22 cellular contexts compared by ENCODE assay signal in genomic region chr12:53105256-53105655, GRCh38. TPM values are rescaled to one million over a fixed set of nuclear protein-coding genes. Genes with fewer than 3 reads are reported as not detected.
DNase-seq lines count a peak whose midpoint lies in the region; ATAC-seq and TF ChIP-seq lines count a peak whose summit lies in the region.
"Had no signal": no experiment of that assay in that cellular context is flagged by ENCODE, and none has a peak within 500 bp of the region (broad histone marks: within the 10 kb centered on the region; RNA-seq: fewer than 3 reads in every experiment).

No MANE protein-coding gene starts in this region.

- H3K4me3 ChIP-seq in SU-DHL-6 (ENCODE audit: insufficient read depth, low read length, poor library complexity, severe bottlenecking) (no peak overlapping the region), liver (ENCODE audit: low read depth in 1 of 3, low read length in 3 of 3) (no peak overlapping the region), esophagus muscularis mucosa (no peak overlapping the region)
- H3K4me3 ChIP-seq: HAP-1, Peyer's patch had no signal

- H3K9ac ChIP-seq in SU-DHL-6 (ENCODE audit: low read length) (no peak overlapping the region), liver (ENCODE audit: low read depth in 1 of 2, low read length in 2 of 2) (no peak overlapping the region)

- no peaks in the 10 kb centered on the region for H3K9me3 ChIP-seq in SU-DHL-6 (ENCODE audit: insufficient read depth, low read length)
- no peaks in the 10 kb centered on the region for H3K9me3 ChIP-seq in liver (ENCODE audit: control insufficient read depth in 4 of 4, low read length in 3 of 4)
- H3K9me3 ChIP-seq in esophagus muscularis mucosa, result no peaks in the 10 kb centered on the region
- H3K9me3 ChIP-seq: Peyer's patch had no signal

- no peaks in the 10 kb centered on the region for H3K79me2 ChIP-seq in SU-DHL-6 (ENCODE audit: insufficient read depth, low read length)

- intact Hi-C loops in activated CD8-positive, alpha-beta T cell treated with anti-CD3 and anti-CD28 coated beads for 36 hours (cut with micrococcal nuclease), result no loop called here
- intact Hi-C loops in sciatic nerve (cut with DNase I), result no loop called here
- intact Hi-C loops in esophagus muscularis mucosa (cut with DNase I), result no loop called here

- H3K27me3 ChIP-seq in SU-DHL-6 (ENCODE audit: low read length) (no peaks in the 10 kb centered on the region), liver (ENCODE audit: control insufficient read depth in 4 of 4, insufficient read depth in 4 of 4, low read length in 3 of 4) (no peaks in the 10 kb centered on the region), esophagus muscularis mucosa (no peaks in the 10 kb centered on the region)
- H3K27me3 ChIP-seq: Peyer's patch had no signal

- no peaks in the 10 kb centered on the region for H4K20me1 ChIP-seq in SU-DHL-6 (ENCODE audit: low read depth, low read length)

- H3K9me3 Mint-ChIP-seq in activated CD8-positive, alpha-beta T cell treated with anti-CD3 and anti-CD28 coated beads, Interleukin-2, amount 10 ng/mL, durations not matched to agents 7 days and 5 days (ENCODE audit: insufficient read depth), result no peaks in the 10 kb centered on the region
- no peaks in the 10 kb centered on the region for H3K9me3 Mint-ChIP-seq in activated CD8-positive, alpha-beta T cell treated with anti-CD3 and anti-CD28 coated beads for 36 hours
- H3K9me3 Mint-ChIP-seq: CD4-positive, CD25-positive, alpha-beta regulatory T cell had no signal

- H3K4me1 ChIP-seq in liver (ENCODE audit: control insufficient read depth in 4 of 4, insufficient read depth in 4 of 4, low read length in 3 of 4) (peaks cover 16 to 44% (median 26%) of the 10 kb centered on the region in 4 donors), esophagus muscularis mucosa (peaks cover 5 to 34% (median 24%) of the 10 kb centered on the region in 4 donors)
- H3K4me1 ChIP-seq: HAP-1 had no signal

- H3K27ac ChIP-seq in SU-DHL-6 (ENCODE audit: low read depth, low read length) (peak overlapping the region; percentile 87; the same call in 1 of the 2 replicates), liver (ENCODE audit: low read depth in 1 of 2, low read length in 2 of 2) (no peak overlapping the region), esophagus muscularis mucosa (replicated peaks in 1 of 4) (no peak overlapping the region)

- peaks cover 60% of the 10 kb centered on the region for H3K4me1 Mint-ChIP-seq in activated CD8-positive, alpha-beta T cell treated with anti-CD3 and anti-CD28 coated beads, Interleukin-2, amount 10 ng/mL, durations not matched to agents 7 days and 5 days (ENCODE audit: low read depth)
- peaks cover 34% of the 10 kb centered on the region for H3K4me1 Mint-ChIP-seq in activated CD8-positive, alpha-beta T cell treated with anti-CD3 and anti-CD28 coated beads for 36 hours (ENCODE audit: low read depth)

- TF ChIP-seq POLR2A in esophagus muscularis mucosa (IDR thresholded peaks at IDR 0.05; ENCODE audit: low read depth), result no peak

- POLR2A ChIA-PET in activated CD8-positive, alpha-beta T cell treated with anti-CD3 and anti-CD28 coated beads, Interleukin-2, amount 10 ng/mL, durations not matched to agents 7 days and 5 days (lab: Charles Lee), result no interaction called here
- POLR2A ChIA-PET in activated CD8-positive, alpha-beta T cell treated with anti-CD3 and anti-CD28 coated beads for 36 hours (lab: Charles Lee), result no interaction called here

- H3K9me2 ChIP-seq in SU-DHL-6 (replicated peaks; ENCODE audit: insufficient read depth, low read length), result no peaks in the 10 kb centered on the region

- CTCF ChIA-PET in activated CD8-positive, alpha-beta T cell treated with anti-CD3 and anti-CD28 coated beads, Interleukin-2, amount 10 ng/mL, durations not matched to agents 7 days and 5 days (lab: Charles Lee), result interaction anchor here (1.1 kb wide), 1 partner anchor 67 kb away, joined by 3 read pairs; no protein-coding TSS in a partner anchor
- CTCF ChIA-PET in activated CD8-positive, alpha-beta T cell treated with anti-CD3 and anti-CD28 coated beads for 36 hours (lab: Charles Lee), result interaction anchor here (1.1 to 31.8 kb wide), 2 partner anchors 37 to 54 kb away, joined by 4 to 553 read pairs; no protein-coding TSS in a partner anchor

- ATAC-seq in activated CD8-positive, alpha-beta T cell treated with anti-CD3 and anti-CD28 coated beads, Interleukin-2, amount 10 ng/mL, durations not matched to agents 7 days and 5 days, result no peak
- ATAC-seq in activated CD8-positive, alpha-beta T cell treated with anti-CD3 and anti-CD28 coated beads for 36 hours, result no peak
- ATAC-seq in sciatic nerve, result no peak

- H3K27ac Mint-ChIP-seq in activated CD8-positive, alpha-beta T cell treated with anti-CD3 and anti-CD28 coated beads, Interleukin-2, amount 10 ng/mL, durations not matched to agents 7 days and 5 days, result peak overlapping the region; percentile 77
- no peak overlapping the region for H3K27ac Mint-ChIP-seq in activated CD8-positive, alpha-beta T cell treated with anti-CD3 and anti-CD28 coated beads for 36 hours
- H3K27ac Mint-ChIP-seq: B cell had no signal

- no peaks in the 10 kb centered on the region for H3K27me3 Mint-ChIP-seq in activated CD8-positive, alpha-beta T cell treated with anti-CD3 and anti-CD28 coated beads, Interleukin-2, amount 10 ng/mL, durations not matched to agents 7 days and 5 days (ENCODE audit: low read depth)
- no peaks in the 10 kb centered on the region for H3K27me3 Mint-ChIP-seq in activated CD8-positive, alpha-beta T cell treated with anti-CD3 and anti-CD28 coated beads for 36 hours

- H2AFZ ChIP-seq in SU-DHL-6 (ENCODE audit: low read depth, low read length, severe bottlenecking), result no peak overlapping the region

- H3F3A ChIP-seq in SU-DHL-6 (ENCODE audit: insufficient read depth), result peaks cover 13% of the 10 kb centered on the region

- no peak overlapping the region for H3K4me3 Mint-ChIP-seq in activated CD8-positive, alpha-beta T cell treated with anti-CD3 and anti-CD28 coated beads, Interleukin-2, amount 10 ng/mL, durations not matched to agents 7 days and 5 days
- H3K4me3 Mint-ChIP-seq in activated CD8-positive, alpha-beta T cell treated with anti-CD3 and anti-CD28 coated beads for 36 hours, result no peak overlapping the region
- H3K4me3 Mint-ChIP-seq: B cell; CD4-positive, CD25-positive, alpha-beta regulatory T cell had no signal

- 0 out of 2 replicates have a peak, but pooled peaks cover 5% of the 10 kb centered on the region for H3K36me3 ChIP-seq in SU-DHL-6 (ENCODE audit: low read length)
- no peaks in the 10 kb centered on the region for H3K36me3 ChIP-seq in liver (ENCODE audit: control insufficient read depth in 4 of 4, insufficient read depth in 3 of 4, low read depth in 1 of 4, low read length in 3 of 4)
- peaks cover 8 to 24% (median 19%) of the 10 kb centered on the region in 4 donors for H3K36me3 ChIP-seq in esophagus muscularis mucosa
- H3K36me3 ChIP-seq: HAP-1, Peyer's patch had no signal

- WGBS in liver, result 69% methylated on average over 8 of the region's 8 CpGs
- 97% methylated on average over 8 of the region's 8 CpGs for WGBS in esophagus muscularis mucosa

- H3K4me2 ChIP-seq in SU-DHL-6 (ENCODE audit: low read depth, low read length, poor library complexity, severe bottlenecking), result no peak overlapping the region

- no peak for TF ChIP-seq CTCF in activated CD8-positive, alpha-beta T cell treated with anti-CD3 and anti-CD28 coated beads for 36 hours (IDR thresholded peaks at IDR 0.05)
- TF ChIP-seq CTCF in SU-DHL-6 (IDR thresholded peaks at IDR 0.05; ENCODE audit: insufficient read depth, low read length, poor library complexity, severe bottlenecking) (no peak), liver (IDR thresholded peaks at IDR 0.05; ENCODE audit: low read depth, low read length, missing input control) (no peak), esophagus muscularis mucosa (IDR thresholded peaks at IDR 0.05) (no peak)

- DNase-seq in activated CD8-positive, alpha-beta T cell treated with anti-CD3 and anti-CD28 coated beads, Interleukin-2, amount 10 ng/mL, durations not matched to agents 7 days and 5 days, result no peak
- no peak for DNase-seq in activated CD8-positive, alpha-beta T cell treated with anti-CD3 and anti-CD28 coated beads for 36 hours
- DNase-seq in sciatic nerve (ENCODE audit: low spot score) (peak; percentile 49), GM19238 (ENCODE audit: insufficient read length, low spot score) (no peak), putamen (ENCODE audit: low spot score) (no peak), esophagus muscularis mucosa (ENCODE audit: extremely low spot score) (no peak)
- DNase-seq: 8988T; Caco-2; CD4-positive, CD25-positive, alpha-beta regulatory T cell; KBM-7; MV-4-11; NCI-H1694 treated with DMSO at 0.1 percent for 48 hours; NCI-H2107; NCI-H510A; NCI-H748 treated with DMSO at 0.1 percent for 48 hours; NK-92 treated with Interleukin-12 subunit alpha and Interleukin-12 subunit beta, amount 100 ng/mL, for 24 hours; Peyer's patch had no signal

- TF ChIP-seq RAD21 in liver (IDR thresholded peaks at IDR 0.05), result no peak

- peaks cover 17% of the 10 kb centered on the region for H3K36me3 Mint-ChIP-seq in activated CD8-positive, alpha-beta T cell treated with anti-CD3 and anti-CD28 coated beads, Interleukin-2, amount 10 ng/mL, durations not matched to agents 7 days and 5 days (ENCODE audit: low read depth)
- H3K36me3 Mint-ChIP-seq in activated CD8-positive, alpha-beta T cell treated with anti-CD3 and anti-CD28 coated beads for 36 hours (ENCODE audit: low read depth), result no peaks in the 10 kb centered on the region
- H3K36me3 Mint-ChIP-seq: CD4-positive, CD25-positive, alpha-beta regulatory T cell had no signal

- TF ChIP-seq EP300 in esophagus muscularis mucosa (IDR thresholded peaks at IDR 0.05), result no peak

RNA-seq across cellular contexts. Expression of gene SOAT2, which starts 2.0 kb away (rescaled TPM):
- 10 to 100 TPM; 10.8 to 13.3 TPM for total RNA-seq in activated CD8-positive, alpha-beta T cell treated with anti-CD3 and anti-CD28 coated beads, Interleukin-2, amount 10 ng/mL, durations not matched to agents 7 days and 5 days
- total RNA-seq in activated CD8-positive, alpha-beta T cell treated with anti-CD3 and anti-CD28 coated beads for 36 hours, result 1 to 10 TPM; 5.3 to 6.7 TPM
- total RNA-seq in liver (1 to 10 TPM in 1 of 2 donors, under 1 TPM in 1; 0.92 to 9.4 TPM), sciatic nerve (1.2 TPM), esophagus muscularis mucosa (not detected)
- 1 to 10 TPM in 1 of 2 donors, under 1 TPM in 1; 0.48 to 1.6 TPM for polyA plus RNA-seq in liver
- total RNA-seq: B cell had no signal
- polyA plus RNA-seq: AG04450; CD4-positive, CD25-positive, alpha-beta regulatory T cell had no signal

RNA-seq across cellular contexts. Expression of gene IGFBP6, which starts 7.8 kb away (rescaled TPM):
- 1 to 10 TPM; 3.1 to 5.4 TPM for total RNA-seq in activated CD8-positive, alpha-beta T cell treated with anti-CD3 and anti-CD28 coated beads, Interleukin-2, amount 10 ng/mL, durations not matched to agents 7 days and 5 days
- 1 to 10 TPM; 2.0 to 2.3 TPM for total RNA-seq in activated CD8-positive, alpha-beta T cell treated with anti-CD3 and anti-CD28 coated beads for 36 hours
- total RNA-seq in liver, result 10 to 100 TPM in 1 of 2 donors, 1 to 10 TPM in 1; 1.6 to 13.6 TPM
- 10 to 100 TPM; 10.5 to 17.6 TPM for polyA plus RNA-seq in liver
- total RNA-seq in sciatic nerve, result 1,832 TPM
- 1,000 to 10,000 TPM in 1 of 4 donors, 100 to 1,000 TPM in 3; 626 to 1,141 (median 795) TPM for total RNA-seq in esophagus muscularis mucosa
- total RNA-seq: B cell; CD4-positive, CD25-positive, alpha-beta regulatory T cell had no signal

RNA-seq across cellular contexts. Expression of gene SPRYD3, which starts 26.1 kb away (rescaled TPM):
- total RNA-seq in activated CD8-positive, alpha-beta T cell treated with anti-CD3 and anti-CD28 coated beads, Interleukin-2, amount 10 ng/mL, durations not matched to agents 7 days and 5 days, result 10 to 100 TPM; 27.2 to 31.2 TPM
- total RNA-seq in activated CD8-positive, alpha-beta T cell treated with anti-CD3 and anti-CD28 coated beads for 36 hours, result 10 to 100 TPM; 24.8 to 25.0 TPM
- total RNA-seq in liver (10 to 100 TPM in 1 of 2 donors, 1 to 10 TPM in 1; 6.0 to 15.2 TPM), sciatic nerve (61.0 TPM), esophagus muscularis mucosa (100 to 1,000 TPM in 2 of 4 donors, 10 to 100 TPM in 2; 79.7 to 125 (median 99.1) TPM)
- 10 to 100 TPM; 11.3 to 20.3 TPM for polyA plus RNA-seq in liver

RNA-seq across cellular contexts. Expression of gene TNS2, which starts 55.4 kb away (rescaled TPM):
- 1 to 10 TPM; 1.0 to 1.4 TPM for total RNA-seq in activated CD8-positive, alpha-beta T cell treated with anti-CD3 and anti-CD28 coated beads, Interleukin-2, amount 10 ng/mL, durations not matched to agents 7 days and 5 days
- 1 to 10 TPM; 1.1 to 1.6 TPM for total RNA-seq in activated CD8-positive, alpha-beta T cell treated with anti-CD3 and anti-CD28 coated beads for 36 hours
- total RNA-seq in liver (10 to 100 TPM; 11.7 to 94.0 TPM), sciatic nerve (265 TPM), esophagus muscularis mucosa (100 to 1,000 TPM; 173 to 226 (median 202) TPM)
- polyA plus RNA-seq in liver, result 10 to 100 TPM; 44.7 to 47.2 TPM

Comparison
In these comparisons a context has a peak if more than half of its experiments do, and no peak if none do; other contexts are left out.
1. RNA of gene IGFBP6, which starts 7.8 kb away (total RNA-seq): 1,832 TPM in sciatic nerve (single experiment) and 626 to 1,141 TPM in esophagus muscularis mucosa; 1.6 to 13.6 TPM in liver, 3.1 to 5.4 TPM in activated CD8-positive, alpha-beta T cell treated with anti-CD3 and anti-CD28 coated beads, Interleukin-2, amount 10 ng/mL, durations not matched to agents 7 days and 5 days and 2.0 to 2.3 TPM in activated CD8-positive, alpha-beta T cell treated with anti-CD3 and anti-CD28 coated beads for 36 hours; every median in the first group is over 10 times any median in the second.